In genomic region chr5:107593009-107593408, GRCh38 we compare ENCODE assay signal across 1 cellular context.
TF ChIP-seq lines count a peak whose summit lies in the region.

No MANE protein-coding gene starts in this region.

TF ChIP-seq in H1, 55 proteins besides CTCF, POLR2A, EP300 and RAD21 (continued from another document):
- TF ChIP-seq CHD7 (IDR thresholded peaks at IDR 0.05; ENCODE audit: insufficient replicate concordance, low read length) (no peak), SIRT6 (IDR thresholded peaks at IDR 0.05; ENCODE audit: low read length) (no peak), YY1 (IDR thresholded peaks at IDR 0.05; ENCODE audit: low read depth, low read length) (no peak), ZNF274 (IDR thresholded peaks at IDR 0.05; ENCODE audit: borderline replicate concordance, extremely low read depth, low read length) (no peak)
